8 cellular contexts compared by ENCODE assay signal in genomic region chr2:61144697-61145268, GRCh38. TPM values are rescaled to one million over a fixed set of nuclear protein-coding genes. Genes with fewer than 3 reads are reported as not detected.
DNase-seq lines count a peak whose midpoint lies in the region; ATAC-seq lines count a peak whose summit lies in the region.

No MANE protein-coding gene starts in this region.

- H2BK5ac ChIP-seq in neuronal stem cell (ENCODE audit: low read length): no peak overlapping the region

- peak overlapping the region; percentile 8 for H3K23ac ChIP-seq in neuronal stem cell (ENCODE audit: low read depth, low read length, poor library complexity)

- no peaks in the 10 kb centered on the region for H3K4me1 ChIP-seq in SJCRH30
- no peaks in the 10 kb centered on the region for H3K4me1 ChIP-seq in neuronal stem cell (ENCODE audit: control insufficient read depth in 2 of 2, insufficient read depth in 1 of 2, low read depth in 1 of 2, low read length in 2 of 2)

- H3K14ac ChIP-seq in neuronal stem cell (ENCODE audit: low read length): no peak overlapping the region

- DNase-seq in CMK (ENCODE audit: low read depth) (peak; percentile 93), HUDEP-2 (lab: John Stamatoyannopoulos, UW; ENCODE audit: unreplicated experiment in 76 of 76) (peak in 73 of 76 experiments; percentile 1 to 97 (median 82)), SJCRH30 (peak; percentile 96 to 99), germinal center (ENCODE audit: low spot score) (peak; percentile 98), neuronal stem cell (ENCODE audit: low spot score) (peak; percentile 97), stromal cell of bone marrow (ENCODE audit: low read depth) (peak; percentile 95)
- peak; percentile 89 for DNase-seq in activated naive CD4-positive, alpha-beta T cell treated with anti-CD3 and anti-CD28 coated beads, Interleukin-2, amount 50 U/mL, for 16 hours

- H3K27ac ChIP-seq in SJCRH30 (peak overlapping the region; percentile 45), neuronal stem cell (replicated peaks; ENCODE audit: low read length) (peak overlapping the region; percentile 56)

- H3K36me3 ChIP-seq in SJCRH30 (peaks cover 8% of the 10 kb centered on the region), neuronal stem cell (replicated peaks in 1 of 2; ENCODE audit: control insufficient read depth in 2 of 2, insufficient read depth in 2 of 2, low read length in 2 of 2) (peaks cover 3 to 14% of the 10 kb centered on the region in 2 donors)

- H2AFZ ChIP-seq in neuronal stem cell (ENCODE audit: low read length): peak overlapping the region; percentile 84

- peak overlapping the region; percentile 34 for H3K4me2 ChIP-seq in neuronal stem cell (ENCODE audit: insufficient read depth, low read length, poor library complexity, severe bottlenecking)

- H4K8ac ChIP-seq in neuronal stem cell (ENCODE audit: low read depth, low read length): no peak overlapping the region

- ATAC-seq in GM21367 (IDR thresholded peaks at IDR 0.05; ENCODE audit: unreplicated experiment): peak; percentile 79

- H4K91ac ChIP-seq in neuronal stem cell (ENCODE audit: low read depth, low read length, poor library complexity): no peak overlapping the region

- H3K4ac ChIP-seq in neuronal stem cell (ENCODE audit: low read length): no peak overlapping the region

- no peak overlapping the region for H2BK120ac ChIP-seq in neuronal stem cell (ENCODE audit: low read depth, low read length)

- peak overlapping the region; percentile 7 for H3K9ac ChIP-seq in neuronal stem cell (ENCODE audit: low read depth, low read length, poor library complexity)

- peak overlapping the region; percentile 61 for H3K4me3 ChIP-seq in SJCRH30
- peak overlapping the region; percentile 67 to 81 for H3K4me3 ChIP-seq in neuronal stem cell (ENCODE audit: low read length in 2 of 2)

- no peak overlapping the region for H2AK5ac ChIP-seq in neuronal stem cell (ENCODE audit: low read depth, low read length)

- H3K9me3 ChIP-seq in SJCRH30 (replicated peaks) (no peaks in the 10 kb centered on the region; the same call in 1 of the 2 replicates), neuronal stem cell (replicated peaks in 1 of 2; ENCODE audit: control insufficient read depth in 2 of 2, insufficient read depth in 1 of 2, low read depth in 1 of 2, low read length in 2 of 2) (peaks cover 0 to 13% of the 10 kb centered on the region in 2 donors)

- WGBS in neuronal stem cell (ENCODE audit: extremely low coverage in 2 of 2, insufficient read length in 2 of 2, insufficient replicate concordance in 1 of 2), 2 donors: no CpG with 5 or more reads among the region's 31 CpGs

- peak overlapping the region; percentile 38 for H3K18ac ChIP-seq in neuronal stem cell (ENCODE audit: low read length)

- no peak overlapping the region for H2BK15ac ChIP-seq in neuronal stem cell (ENCODE audit: low read length)

- H3K79me1 ChIP-seq in neuronal stem cell (ENCODE audit: low read depth, low read length): no peaks in the 10 kb centered on the region

- H2BK12ac ChIP-seq in neuronal stem cell (ENCODE audit: low read length): no peak overlapping the region

- no peaks in the 10 kb centered on the region for H3K27me3 ChIP-seq in SJCRH30
- no peaks in the 10 kb centered on the region for H3K27me3 ChIP-seq in neuronal stem cell (ENCODE audit: control insufficient read depth in 3 of 3, insufficient read depth in 3 of 3, low read depth in 1 of 3, low read length in 3 of 3)

RNA-seq across cellular contexts. Expression of gene C2orf74, which starts 17.2 kb away (rescaled TPM):
- 16.4 and 19.9 TPM in 2 replicates for total RNA-seq in SJCRH30 (2014; rRNA removed; shearing (Covaris generic))
- 30.9 TPM for polyA plus RNA-seq in neuronal stem cell (2013, experiment 1 of 2)
- 31.7 TPM for polyA plus RNA-seq in neuronal stem cell (2013, experiment 2 of 2)

Comparison
In these comparisons a context has a peak if more than half of its experiments do, and no peak if none do; other contexts are left out.
1. Peak in every context shown above with its lines: DNase-seq, ATAC-seq, H3K4me3 ChIP-seq and H3K27ac ChIP-seq.